In the genomic region with DNA sequence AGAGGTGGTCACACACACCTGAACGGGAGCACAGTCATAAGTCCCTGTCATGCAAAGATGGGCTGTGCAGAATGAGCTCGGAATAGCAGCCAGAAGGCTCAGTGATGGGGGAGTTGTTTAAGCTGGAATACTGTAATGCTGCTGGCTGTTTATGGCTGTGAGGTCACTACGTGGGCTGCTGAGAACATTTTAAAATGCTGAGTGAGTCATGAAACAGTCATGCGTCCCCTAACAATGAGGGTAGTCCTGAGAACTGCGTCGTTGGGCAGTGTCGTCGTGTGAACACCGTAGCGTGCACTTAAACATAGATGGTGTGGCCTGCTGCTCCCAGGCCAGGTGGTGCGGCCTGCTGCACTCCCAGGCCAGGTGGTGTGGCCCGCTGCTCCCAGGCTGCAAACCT, we compare ENCODE assay signal across 13 cellular contexts. TPM values are rescaled to one million over a fixed set of nuclear protein-coding genes. Genes with fewer than 3 reads are reported as not detected.
DNase-seq lines count a peak whose midpoint lies in the region; ATAC-seq and TF ChIP-seq lines count a peak whose summit lies in the region.
"Had no signal": no experiment of that assay in that cellular context is flagged by ENCODE, and none has a peak within 500 bp of the region (broad histone marks: within the 10 kb centered on the region; RNA-seq: fewer than 3 reads in every experiment).

No MANE protein-coding gene starts in this region.

- no peak for TF ChIP-seq CTCF in brain microvascular endothelial cell (IDR thresholded peaks at IDR 0.05; ENCODE audit: low read depth, low read length, missing control alignments)

- H3K36me3 ChIP-seq in brain microvascular endothelial cell (replicated peaks), result no peaks in the 10 kb centered on the region

- no peak overlapping the region for H3K4me3 ChIP-seq in brain microvascular endothelial cell (ENCODE audit: low read depth, low read length)

- H3K27ac ChIP-seq in brain microvascular endothelial cell, result peak overlapping the region; percentile 61

- H3K27me3 ChIP-seq in brain microvascular endothelial cell (replicated peaks), result no peaks in the 10 kb centered on the region

- DNase-seq in A172 (ENCODE audit: low spot score) (peak; percentile 93), HS-5 (ENCODE audit: low read depth) (peak; percentile 41), brain microvascular endothelial cell (peak; percentile 93), left kidney (ENCODE audit: low read depth, low spot score) (peak; percentile 76), T-helper 1 cell (no peak), NCI-H2196 (lab: John Stamatoyannopoulos, UW; ENCODE audit: unreplicated experiment) (no peak)
- DNase-seq: erythroblast, GOT3, MM.1S, NCI-H526 had no signal

- ATAC-seq in GM21367 (IDR thresholded peaks at IDR 0.05; ENCODE audit: unreplicated experiment), result no peak
- ATAC-seq in GM19023 (IDR thresholded peaks at IDR 0.05; ENCODE audit: unreplicated experiment), result no peak

- in situ Hi-C loops in brain microvascular endothelial cell (cut with HindIII; ENCODE audit: low pct_ligation_motif_present, low sequenced_read_pairs), result no loop called here

RNA-seq across cellular contexts. Expression of a gene that starts 39.7 kb away (rescaled TPM):
- total RNA-seq in A172 (2014; rRNA removed; shearing (Covaris generic)), result 29.8 and 38.7 TPM in 2 replicates

RNA-seq across cellular contexts. Expression of a gene that starts 48.3 kb away (rescaled TPM):
- not detected in 2 replicates for total RNA-seq in A172 (2014; rRNA removed; shearing (Covaris generic))
- total RNA-seq: posterior vena cava had no signal

RNA-seq across cellular contexts. Expression of a gene that starts 56.1 kb away (rescaled TPM):
- 2.1 and 2.9 TPM in 2 replicates for total RNA-seq in A172 (2014; rRNA removed; shearing (Covaris generic))

Comparison
In these comparisons a context has a peak if more than half of its experiments do, and no peak if none do; other contexts are left out.
1. DNase-seq: peak in A172 (single experiment), HS-5 (single experiment), brain microvascular endothelial cell (single experiment) and left kidney (single experiment); none in T-helper 1 cell (0 of 5) and NCI-H2196 (single experiment).